11 cellular contexts compared by ENCODE assay signal in the genomic region with DNA sequence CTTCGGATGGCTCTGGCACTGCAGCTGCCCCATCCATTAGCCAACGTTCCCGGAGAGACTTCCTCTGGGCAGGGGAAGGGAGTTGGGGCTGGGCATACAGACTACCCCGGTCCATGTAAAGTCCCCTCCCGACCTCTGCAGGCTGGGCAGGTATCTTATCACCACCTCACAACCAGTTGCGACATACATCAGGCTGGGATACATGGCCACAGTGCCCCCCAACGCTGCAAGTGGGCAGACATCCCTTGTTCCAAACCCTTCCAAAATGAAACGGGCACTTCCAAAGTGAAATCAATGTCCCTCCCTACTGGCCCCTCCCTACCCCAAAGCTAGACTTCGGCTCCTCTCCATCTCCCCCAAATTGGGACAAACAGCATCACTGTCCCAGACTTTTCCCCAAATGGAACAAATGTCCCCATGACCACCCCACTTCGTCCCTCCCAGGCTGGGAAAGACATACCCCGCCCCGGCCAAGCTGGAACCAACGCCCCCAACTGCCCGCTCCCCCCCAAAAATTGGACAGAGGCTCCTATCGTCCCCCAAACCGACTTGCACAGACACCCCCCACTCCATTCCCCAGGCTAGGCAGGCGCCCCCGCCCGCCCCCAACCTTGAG. TPM values are rescaled to one million over a fixed set of nuclear protein-coding genes. Genes with fewer than 3 reads are reported as not detected.
DNase-seq lines count a peak whose midpoint lies in the region; ATAC-seq and TF ChIP-seq lines count a peak whose summit lies in the region.
"Had no signal": no experiment of that assay in that cellular context is flagged by ENCODE, and none has a peak within 500 bp of the region (broad histone marks: within the 10 kb centered on the region; RNA-seq: fewer than 3 reads in every experiment).

No MANE protein-coding gene starts in this region.

- peak overlapping the region; percentile 25 for H3K4me3 Mint-ChIP-seq in activated T-cell treated with anti-CD3 and anti-CD28 coated beads, Interleukin-2, amount 50 U/mL, for 24 hours

- H3K4me3 ChIP-seq in WERI-Rb-1 (ENCODE audit: low read depth, low read length) (peak overlapping the region; percentile 31), iPS-15b (ENCODE audit: low read depth, low read length) (peak overlapping the region; percentile 52), thoracic aorta (peak overlapping the region; percentile 63), mucosa of descending colon (no peak overlapping the region)
- H3K4me3 ChIP-seq: lung had no signal

- peaks cover 36% of the 10 kb centered on the region for H3K27me3 Mint-ChIP-seq in activated T-cell treated with anti-CD3 and anti-CD28 coated beads, Interleukin-2, amount 50 U/mL, for 24 hours

- peaks cover 16% of the 10 kb centered on the region for H3K36me3 Mint-ChIP-seq in activated T-cell treated with anti-CD3 and anti-CD28 coated beads, Interleukin-2, amount 50 U/mL, for 24 hours (ENCODE audit: low read depth)

- H3K9ac ChIP-seq in iPS-15b (ENCODE audit: low read depth, low read length): no peak overlapping the region

- DNase-seq in activated T-cell treated with anti-CD3 and anti-CD28 coated beads, Interleukin-2, amount 50 U/mL, for 24 hours: no peak
- no peak for DNase-seq in activated T-cell treated with anti-CD3 and anti-CD28 coated beads for 4 hours
- no peak for DNase-seq in WERI-Rb-1
- DNase-seq in thoracic aorta (ENCODE audit: low spot score): no peak
- no peak for DNase-seq in germinal center (ENCODE audit: low spot score)
- DNase-seq in mucosa of descending colon: no peak
- no peak for DNase-seq in SKM-1 (lab: John Stamatoyannopoulos, UW; ENCODE audit: unreplicated experiment)

- no peaks in the 10 kb centered on the region for H3K36me3 ChIP-seq in WERI-Rb-1
- peaks cover 3% of the 10 kb centered on the region for H3K36me3 ChIP-seq in iPS-15b (ENCODE audit: control insufficient read depth, insufficient read depth, low read length)
- no peaks in the 10 kb centered on the region for H3K36me3 ChIP-seq in thoracic aorta
- no peaks in the 10 kb centered on the region for H3K36me3 ChIP-seq in mucosa of descending colon (ENCODE audit: low read depth)

- no peaks in the 10 kb centered on the region for H3K27me3 ChIP-seq in WERI-Rb-1 (ENCODE audit: insufficient read depth, low read depth, severe bottlenecking)
- H3K27me3 ChIP-seq in iPS-15b (ENCODE audit: control insufficient read depth, insufficient read depth, low read length): peaks cover 22% of the 10 kb centered on the region
- no peaks in the 10 kb centered on the region for H3K27me3 ChIP-seq in thoracic aorta (replicated peaks; ENCODE audit: insufficient read depth)

- TF ChIP-seq CTCF in WERI-Rb-1 (IDR thresholded peaks at IDR 0.05; ENCODE audit: low read depth, low read length) (no peak), thoracic aorta (IDR thresholded peaks at IDR 0.05) (no peak), mucosa of descending colon (IDR thresholded peaks at IDR 0.05) (no peak)

- no peaks in the 10 kb centered on the region for H3K9me3 Mint-ChIP-seq in activated T-cell treated with anti-CD3 and anti-CD28 coated beads, Interleukin-2, amount 50 U/mL, for 24 hours
- H3K9me3 Mint-ChIP-seq: dendritic cell treated with granulocyte-macrophage colony-stimulating factor and Interleukin-4, amounts not matched to agents 40 ng/mL and 50 ng/mL, for 4 days had no signal

- peaks cover 17% of the 10 kb centered on the region for H3K4me1 Mint-ChIP-seq in activated T-cell treated with anti-CD3 and anti-CD28 coated beads, Interleukin-2, amount 50 U/mL, for 24 hours (ENCODE audit: low read depth)

- H3K9me3 ChIP-seq in WERI-Rb-1 (ENCODE audit: severe bottlenecking) (no peaks in the 10 kb centered on the region), iPS-15b (ENCODE audit: control insufficient read depth, insufficient read depth, low read length) (no peaks in the 10 kb centered on the region), thoracic aorta (no peaks in the 10 kb centered on the region), mucosa of descending colon (no peaks in the 10 kb centered on the region)

- no peak overlapping the region for H3K27ac Mint-ChIP-seq in activated T-cell treated with anti-CD3 and anti-CD28 coated beads, Interleukin-2, amount 50 U/mL, for 24 hours
- H3K27ac Mint-ChIP-seq: dendritic cell treated with granulocyte-macrophage colony-stimulating factor and Interleukin-4, amounts not matched to agents 40 ng/mL and 50 ng/mL, for 4 days had no signal

- no peak overlapping the region for H3K27ac ChIP-seq in WERI-Rb-1
- no peak overlapping the region for H3K27ac ChIP-seq in thoracic aorta
- H3K27ac ChIP-seq: C4-2B had no signal

- H3K4me1 ChIP-seq in iPS-15b (ENCODE audit: control insufficient read depth, insufficient read depth, low read length) (no peaks in the 10 kb centered on the region), thoracic aorta (ENCODE audit: control insufficient read depth in 1 of 2, low read depth in 2 of 2) (peaks cover 0 to 14% of the 10 kb centered on the region in 2 donors), mucosa of descending colon (ENCODE audit: low read depth) (peaks cover 8% of the 10 kb centered on the region)

- no peak for ATAC-seq in thoracic aorta (ENCODE audit: insufficient number of reproducible peaks, low FRiP score, low read depth)
- no peak for ATAC-seq in mucosa of descending colon

- intact Hi-C loops in mucosa of descending colon (cut with DNase I, micrococcal nuclease): no loop called here

RNA-seq across cellular contexts. Expression of a gene that starts 5.0 kb away (rescaled TPM):
- total RNA-seq in thoracic aorta (not detected), mucosa of descending colon (1 to 10 TPM in 2 of 3 donors, under 1 TPM in 1; 0.82 to 1.2 (median 1.0) TPM)

RNA-seq across cellular contexts. Expression of a gene that starts 15.7 kb away (rescaled TPM):
- 1 to 10 TPM; 1.7 to 2.7 TPM for total RNA-seq in thoracic aorta
- total RNA-seq in mucosa of descending colon: 10 to 100 TPM; 13.6 to 34.2 (median 32.9) TPM

RNA-seq across cellular contexts. Expression of a gene that starts 25.3 kb away (rescaled TPM):
- total RNA-seq in thoracic aorta (1 to 10 TPM; 1.1 to 5.3 TPM), mucosa of descending colon (1 to 10 TPM; 2.0 to 3.1 (median 2.6) TPM)

RNA-seq across cellular contexts. Expression of a gene that starts 28.7 kb away (rescaled TPM):
- not detected for total RNA-seq in thoracic aorta
- total RNA-seq in mucosa of descending colon: under 1 TPM in 1 of 3 donors, not detected in 2; 0.27 TPM

RNA-seq across cellular contexts. Expression of a gene that starts 28.9 kb away (rescaled TPM):
- total RNA-seq in thoracic aorta (not detected), mucosa of descending colon (not detected)
